In genomic region chr20:20130399-20130798, GRCh38 we compare ENCODE assay signal across 9 cellular contexts.
A peak's percentile ranks its signal among the peaks of the same experiment; 100 is the strongest.
DNase-seq lines count a peak whose midpoint lies in the region; ATAC-seq, FAIRE-seq and TF ChIP-seq lines count a peak whose summit lies in the region.
"Had no signal": no experiment of that assay in that cellular context is flagged by ENCODE, and none has a peak within 500 bp of the region (broad histone marks: within the 10 kb centered on the region; RNA-seq: fewer than 3 reads in every experiment).

No MANE protein-coding gene starts in this region.

- no peak overlapping the region for H3K4me3 ChIP-seq in NB4 (ENCODE audit: low read depth, low read length)
- H3K4me3 ChIP-seq in RWPE2 (ENCODE audit: severe bottlenecking), result no peak overlapping the region
- H3K4me3 ChIP-seq in effector memory CD4-positive, alpha-beta T cell (ENCODE audit: insufficient read depth, low read depth, low read length, poor library complexity, severe bottlenecking), result no peak overlapping the region
- no peak overlapping the region for H3K4me3 ChIP-seq in ascending aorta
- no peak overlapping the region for H3K4me3 ChIP-seq in pancreas

- DNase-seq in GM10266 (ENCODE audit: extremely low spot score) (no peak), NB4 (ENCODE audit: low read depth) (peak; percentile 42), RWPE2 (ENCODE audit: low spot score) (no peak), left kidney (ENCODE audit: low read depth, low spot score) (peak; percentile 15), ascending aorta (ENCODE audit: low spot score in 2 of 2) (no peak), pancreas (no peak)
- no peak for DNase-seq in effector memory CD4-positive, alpha-beta T cell
- no peak for DNase-seq in effector memory CD8-positive, alpha-beta T cell

- H3K4me1 ChIP-seq in RWPE2 (ENCODE audit: insufficient read depth, poor library complexity, severe bottlenecking), result no peaks in the 10 kb centered on the region
- H3K4me1 ChIP-seq in effector memory CD4-positive, alpha-beta T cell (ENCODE audit: control insufficient read depth, insufficient read depth, low read length, poor library complexity, severe bottlenecking), result no peaks in the 10 kb centered on the region
- H3K4me1 ChIP-seq in ascending aorta, result no peaks in the 10 kb centered on the region
- no peaks in the 10 kb centered on the region for H3K4me1 ChIP-seq in pancreas

- H3K27me3 ChIP-seq in RWPE2 (ENCODE audit: insufficient read depth, poor library complexity, severe bottlenecking) (peaks cover 4% of the 10 kb centered on the region), ascending aorta (no peaks in the 10 kb centered on the region), pancreas (no peaks in the 10 kb centered on the region)
- H3K27me3 ChIP-seq in effector memory CD4-positive, alpha-beta T cell (replicated peaks; ENCODE audit: control insufficient read depth, insufficient read depth, low read length, poor library complexity, severe bottlenecking), result no peaks in the 10 kb centered on the region

- TF ChIP-seq CTCF in GM10266 (IDR thresholded peaks at IDR 0.05; ENCODE audit: control insufficient read depth, insufficient read depth, low read depth, missing control alignments), result peak; percentile 32
- TF ChIP-seq CTCF in NB4 (IDR thresholded peaks at IDR 0.05; ENCODE audit: low read depth, low read length), result peak; percentile 42
- TF ChIP-seq CTCF in RWPE2 (IDR thresholded peaks at IDR 0.05; ENCODE audit: poor library complexity, severe bottlenecking), result peak; percentile 37
- no peak for TF ChIP-seq CTCF in ascending aorta (IDR thresholded peaks at IDR 0.05)
- TF ChIP-seq CTCF in pancreas (IDR thresholded peaks at IDR 0.05), result no peak

- no peaks in the 10 kb centered on the region for H3K36me3 ChIP-seq in RWPE2 (ENCODE audit: low read depth)
- H3K36me3 ChIP-seq in effector memory CD4-positive, alpha-beta T cell (ENCODE audit: control insufficient read depth, insufficient read depth, low read length), result no peaks in the 10 kb centered on the region
- no peaks in the 10 kb centered on the region for H3K36me3 ChIP-seq in ascending aorta
- H3K36me3 ChIP-seq in pancreas, result no peaks in the 10 kb centered on the region

- no peaks in the 10 kb centered on the region for H3K4me1 Mint-ChIP-seq in effector memory CD8-positive, alpha-beta T cell (ENCODE audit: low read depth in 2 of 2)

- no peak overlapping the region for H3K4me3 Mint-ChIP-seq in effector memory CD8-positive, alpha-beta T cell

- no peaks in the 10 kb centered on the region for H3K36me3 Mint-ChIP-seq in effector memory CD8-positive, alpha-beta T cell (ENCODE audit: insufficient read depth)

- ATAC-seq in RWPE2 (ENCODE audit: low read depth) (0 out of 3 replicates have a peak, but pooled peaks have one; percentile 33), pancreas (no peak)
- no peak for ATAC-seq in effector memory CD8-positive, alpha-beta T cell (replicated peaks)

- FAIRE-seq in pancreas (lab: Jason Lieb, UNC), result no peak

- peaks cover 42 to 45% of the 10 kb centered on the region in 2 donors for H3K27me3 Mint-ChIP-seq in effector memory CD8-positive, alpha-beta T cell

- no peak overlapping the region for H3K27ac Mint-ChIP-seq in effector memory CD8-positive, alpha-beta T cell

- no peak for TF ChIP-seq POLR2A in NB4 (IDR thresholded peaks at IDR 0.05; ENCODE audit: extremely low read depth, insufficient read length)

- peaks cover under 1 to 4% of the 10 kb centered on the region in 2 donors for H3K9me3 Mint-ChIP-seq in effector memory CD8-positive, alpha-beta T cell

- H3K9me3 ChIP-seq in RWPE2 (ENCODE audit: severe bottlenecking) (peaks cover 6% of the 10 kb centered on the region), ascending aorta (no peaks in the 10 kb centered on the region), pancreas (no peaks in the 10 kb centered on the region)
- H3K9me3 ChIP-seq in effector memory CD4-positive, alpha-beta T cell (ENCODE audit: control insufficient read depth, low read length), result no peaks in the 10 kb centered on the region

- H3K27ac ChIP-seq in RWPE2 (ENCODE audit: poor library complexity, severe bottlenecking) (no peak overlapping the region), ascending aorta (no peak overlapping the region), pancreas (no peak overlapping the region)
- no peak overlapping the region for H3K27ac ChIP-seq in effector memory CD4-positive, alpha-beta T cell (ENCODE audit: insufficient read depth, low read length, poor library complexity, severe bottlenecking)
- H3K27ac ChIP-seq: epithelial cell of prostate had no signal

- intact Hi-C loops in ascending aorta (cut with DNase I), result no loop called here
- intact Hi-C loops in pancreas (cut with DNase I), result no loop called here

Comparison
In these comparisons a context has a peak if more than half of its experiments do, and no peak if none do; other contexts are left out.
1. DNase-seq: peak in NB4 (single experiment) and left kidney (single experiment); none in GM10266 (single experiment), RWPE2 (single experiment), effector memory CD4-positive, alpha-beta T cell (0 of 3), effector memory CD8-positive, alpha-beta T cell (0 of 3), ascending aorta (0 of 2) and pancreas (0 of 6).
2. CTCF ChIP-seq: peak in GM10266 (single experiment), NB4 (single experiment) and RWPE2 (single experiment); none in ascending aorta (0 of 3) and pancreas (0 of 4).